In the genomic region with DNA sequence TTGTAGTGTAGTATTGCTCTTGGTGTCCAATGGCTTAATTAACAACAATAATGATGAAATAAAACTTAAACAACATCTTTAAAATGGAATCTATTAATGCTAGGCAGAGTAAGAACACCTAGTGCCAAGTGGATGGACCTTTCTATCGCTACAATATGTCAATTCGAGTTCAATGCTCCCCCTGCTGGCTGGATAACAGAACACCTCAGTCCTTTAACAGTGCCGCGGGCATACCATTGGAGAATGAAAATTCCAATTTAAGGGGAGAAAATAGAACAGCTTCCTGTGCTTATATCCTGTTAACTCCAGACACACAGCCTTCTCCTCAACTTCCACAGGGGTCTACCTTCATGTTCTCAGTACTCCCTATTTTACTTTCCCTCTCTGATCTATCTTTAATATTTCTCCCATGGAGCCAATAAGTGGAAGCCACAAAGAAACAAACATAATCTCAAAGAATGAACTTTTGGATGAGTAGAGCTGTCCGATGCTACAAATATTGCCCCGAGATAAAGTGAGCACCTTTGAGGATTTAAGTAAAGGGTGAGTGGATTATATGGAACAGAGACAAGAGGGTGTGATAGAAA, we compare ENCODE assay signal across 7 cellular contexts. TPM values are rescaled to one million over a fixed set of nuclear protein-coding genes. Genes with fewer than 3 reads are reported as not detected.
DNase-seq lines count a peak whose midpoint lies in the region; ATAC-seq, FAIRE-seq and TF ChIP-seq lines count a peak whose summit lies in the region.

No MANE protein-coding gene starts in this region.

- H4K20me1 ChIP-seq in HCT116 (ENCODE audit: insufficient read depth) (no peaks in the 10 kb centered on the region), SU-DHL-6 (ENCODE audit: low read depth, low read length) (no peaks in the 10 kb centered on the region), astrocyte (ENCODE audit: insufficient read depth, low read length) (no peaks in the 10 kb centered on the region), hepatocyte (ENCODE audit: insufficient read depth, poor library complexity, severe bottlenecking) (no peaks in the 10 kb centered on the region)

- no peaks in the 10 kb centered on the region for H3K36me3 Mint-ChIP-seq in astrocyte (ENCODE audit: low read depth, unreplicated experiment)

- WGBS in hepatocyte (ENCODE audit: low lambda C conversion rate, missing lambda C conversion rate) = 11% methylated on average over 6 of the region's 6 CpGs

- TF ChIP-seq CTCF in HCT116 (IDR thresholded peaks at IDR 0.05 in 2 of 3, conservative IDR thresholded peaks at IDR 0.05 in 1 of 3; ENCODE audit: borderline replicate concordance in 1 of 3, insufficient read depth in 1 of 3, low read depth in 2 of 3, low read length in 2 of 3) = peak; percentile 70 to 85 (median 78)
- TF ChIP-seq CTCF in SU-DHL-6 (IDR thresholded peaks at IDR 0.05; ENCODE audit: insufficient read depth, low read length, poor library complexity, severe bottlenecking) = peak; percentile 96
- TF ChIP-seq CTCF in astrocyte (IDR thresholded peaks at IDR 0.05; ENCODE audit: insufficient read depth, low read depth, low read length) = peak; percentile 94
- TF ChIP-seq CTCF in hepatocyte (IDR thresholded peaks at IDR 0.05; ENCODE audit: poor library complexity) = peak; percentile 88

- H3K4me1 ChIP-seq in HCT116 (ENCODE audit: control insufficient read depth in 1 of 2, insufficient read depth in 2 of 2, low read length in 2 of 2) (0 out of 4 replicates have a peak, but pooled peaks cover 0 to 3% of the 10 kb centered on the region in 2 experiments), astrocyte (ENCODE audit: insufficient read depth, low read length) (peaks cover 12% of the 10 kb centered on the region), hepatocyte (ENCODE audit: insufficient read depth) (peaks cover 15% of the 10 kb centered on the region)

- no peaks in the 10 kb centered on the region for H3K9me3 ChIP-seq in HCT116 (ENCODE audit: control insufficient read depth in 1 of 2, insufficient read depth in 1 of 2, low read depth in 1 of 2, low read length in 2 of 2)
- H3K9me3 ChIP-seq in SU-DHL-6 (ENCODE audit: insufficient read depth, low read length) = no peaks in the 10 kb centered on the region
- H3K9me3 ChIP-seq in astrocyte (ENCODE audit: insufficient read depth, low read depth, low read length) = no peaks in the 10 kb centered on the region
- H3K9me3 ChIP-seq in hepatocyte (ENCODE audit: low read depth) = no peaks in the 10 kb centered on the region

- no peak overlapping the region for H3K27ac Mint-ChIP-seq in astrocyte (ENCODE audit: unreplicated experiment)

- H3K4me3 Mint-ChIP-seq in astrocyte (ENCODE audit: unreplicated experiment) = no peak overlapping the region

- peak; percentile 70 for TF ChIP-seq RAD21 in HCT116 (IDR thresholded peaks at IDR 0.05; ENCODE audit: low read depth)

- H3K36me3 ChIP-seq in HCT116 (ENCODE audit: control insufficient read depth in 1 of 2, insufficient read depth in 2 of 2, low read length in 2 of 2) = no peaks in the 10 kb centered on the region
- H3K36me3 ChIP-seq in SU-DHL-6 (ENCODE audit: low read length) = no peaks in the 10 kb centered on the region
- no peaks in the 10 kb centered on the region for H3K36me3 ChIP-seq in astrocyte (ENCODE audit: insufficient read depth, low read length)
- H3K36me3 ChIP-seq in hepatocyte (replicated peaks; ENCODE audit: insufficient read depth, low read depth) = no peaks in the 10 kb centered on the region

- no peaks in the 10 kb centered on the region for H3K9me2 ChIP-seq in HCT116 (ENCODE audit: insufficient read depth)
- no peaks in the 10 kb centered on the region for H3K9me2 ChIP-seq in SU-DHL-6 (replicated peaks; ENCODE audit: insufficient read depth, low read length)
- no peaks in the 10 kb centered on the region for H3K9me2 ChIP-seq in hepatocyte (replicated peaks; ENCODE audit: insufficient read depth)

- H3K4me3 ChIP-seq in HCT116 (replicated peaks in 1 of 2; ENCODE audit: low read depth in 1 of 2, low read length in 2 of 2) (no peak overlapping the region), SU-DHL-6 (ENCODE audit: insufficient read depth, low read length, poor library complexity, severe bottlenecking) (no peak overlapping the region), astrocyte (ENCODE audit: insufficient read depth, low read depth, low read length) (no peak overlapping the region), hepatocyte (no peak overlapping the region)

- TF ChIP-seq POLR2A in GM12891 (IDR thresholded peaks at IDR 0.05; ENCODE audit: low read depth, low read length) (no peak), HCT116 (IDR thresholded peaks at IDR 0.05; ENCODE audit: borderline replicate concordance, extremely low read depth, insufficient read depth, insufficient read length) (no peak)

- CTCF ChIA-PET in HCT116 (lab: Charles Lee) = interaction anchor here (0.5 to 2.7 kb wide), 16 partner anchors 10 to 1250 kb away, joined by 3 to 41 read pairs (median 3); no protein-coding TSS in a partner anchor

- intact Hi-C loops in HCT116 (cut with micrococcal nuclease) = loop anchor here (1.0 to 5.0 kb wide), 2 partner anchors 147 to 1189 kb away; no protein-coding TSS in a partner anchor

- peak; percentile 99 for ATAC-seq in HCT116

- H2AFZ ChIP-seq in HCT116 (ENCODE audit: low read depth, low read length, poor library complexity, severe bottlenecking) = peak overlapping the region; percentile 99
- no peak overlapping the region for H2AFZ ChIP-seq in SU-DHL-6 (ENCODE audit: low read depth, low read length, severe bottlenecking)
- peak overlapping the region; percentile 7 for H2AFZ ChIP-seq in astrocyte (ENCODE audit: low read depth, low read length)
- H2AFZ ChIP-seq in hepatocyte = peak overlapping the region; percentile 59

- H3F3A ChIP-seq in SU-DHL-6 (ENCODE audit: insufficient read depth) = no peaks in the 10 kb centered on the region

- POLR2A ChIA-PET in HCT116 (lab: Charles Lee) = no interaction called here

- DNase-seq in GM12891 (ENCODE audit: insufficient read length, low spot score) (peak; percentile 11), HCT116 (ENCODE audit: low read depth, low spot score) (peak; percentile 54), M059J (ENCODE audit: low read depth) (peak; percentile 82), astrocyte (ENCODE audit: low read depth) (no peak), hepatocyte (ENCODE audit: low spot score) (peak; percentile 89)
- DNase-seq in stimulated activated CD4-positive, alpha-beta T cell treated with anti-CD3 and anti-CD28 coated beads, Interleukin-12 subunit alpha, Interleukin-12 subunit beta, amount 100 ng/mL, for 4 hours = peak; percentile 30

- H3K27me3 ChIP-seq in HCT116 (ENCODE audit: insufficient read depth, low read length) (no peaks in the 10 kb centered on the region), SU-DHL-6 (ENCODE audit: low read length) (no peaks in the 10 kb centered on the region), astrocyte (ENCODE audit: insufficient read depth, low read length) (no peaks in the 10 kb centered on the region), hepatocyte (no peaks in the 10 kb centered on the region)

- H3K79me2 ChIP-seq in HCT116 (ENCODE audit: insufficient read depth, low read length) (no peaks in the 10 kb centered on the region), SU-DHL-6 (ENCODE audit: insufficient read depth, low read length) (no peaks in the 10 kb centered on the region), astrocyte (ENCODE audit: insufficient read depth, low read length) (no peaks in the 10 kb centered on the region), hepatocyte (no peaks in the 10 kb centered on the region)

- H3K27me3 Mint-ChIP-seq in astrocyte (ENCODE audit: low read depth, unreplicated experiment) = no peaks in the 10 kb centered on the region

- no peaks in the 10 kb centered on the region for H3K9me3 Mint-ChIP-seq in astrocyte (ENCODE audit: unreplicated experiment)

- no TSS peak for BruUV-seq in HCT116 (replicated peaks; lab: Mats Ljungman, UMichigan)

- H3K9ac ChIP-seq in HCT116 (ENCODE audit: low read length) (no peak overlapping the region), SU-DHL-6 (ENCODE audit: low read length) (no peak overlapping the region), astrocyte (ENCODE audit: low read length) (no peak overlapping the region)

- RAD21 ChIA-PET in HCT116 (lab: Charles Lee; ENCODE audit: low non-redundant PET in 1 of 2, low total read pairs in 2 of 2, uncharacterized antibody in 2 of 2, unreplicated experiment in 2 of 2) = interaction anchor here in 1 of 2 experiments (0.9 to 1.2 kb wide), 2 partner anchors 139 to 147 kb away, joined by 3 read pairs; no protein-coding TSS in a partner anchor

- H3K4me1 Mint-ChIP-seq in astrocyte (ENCODE audit: low read depth, unreplicated experiment) = peaks cover 16% of the 10 kb centered on the region

- peak overlapping the region; percentile 39 for H3K4me2 ChIP-seq in HCT116 (ENCODE audit: low read length)
- H3K4me2 ChIP-seq in SU-DHL-6 (ENCODE audit: low read depth, low read length, poor library complexity, severe bottlenecking) = no peak overlapping the region
- no peak overlapping the region for H3K4me2 ChIP-seq in astrocyte (ENCODE audit: low read length)
- peak overlapping the region; percentile 48 for H3K4me2 ChIP-seq in hepatocyte

- H3K27ac ChIP-seq in HCT116 (ENCODE audit: low read depth, low read length) = no peak overlapping the region
- H3K27ac ChIP-seq in SU-DHL-6 (ENCODE audit: low read depth, low read length) = no peak overlapping the region
- H3K27ac ChIP-seq in astrocyte (ENCODE audit: low read depth, low read length) = no peak overlapping the region
- no peak overlapping the region for H3K27ac ChIP-seq in hepatocyte

- FAIRE-seq in GM12891 (lab: Jason Lieb, UNC) (peak; percentile 74), astrocyte (lab: Jason Lieb, UNC) (peak; percentile 99)

TF ChIP-seq in GM12891, 5 proteins besides CTCF, POLR2A, EP300 and RAD21:
- no peak for TF ChIP-seq SPI1 (IDR thresholded peaks at IDR 0.05; ENCODE audit: low read depth, low read length)
- TF ChIP-seq POU2F2 (IDR thresholded peaks at IDR 0.05; ENCODE audit: low read depth, low read length) = no peak
- no peak for TF ChIP-seq POLR2AphosphoS5 (IDR thresholded peaks at IDR 0.05; ENCODE audit: low read depth, low read length)
- TF ChIP-seq TAF1 (IDR thresholded peaks at IDR 0.05; ENCODE audit: low read depth, low read length) = no peak
- TF ChIP-seq PAX5 (IDR thresholded peaks at IDR 0.05; ENCODE audit: insufficient read depth, low read length, severe bottlenecking) = no peak

TF ChIP-seq in HCT116, 20 proteins besides CTCF, POLR2A, EP300 and RAD21 (continues in another document):
- TF ChIP-seq YY1 (IDR thresholded peaks at IDR 0.05; ENCODE audit: extremely low read depth, insufficient replicate concordance, low read depth, low read length) (peak; percentile 22), EGR1 (IDR thresholded peaks at IDR 0.05; ENCODE audit: low read depth) (no peak), EZH2phosphoT487 (IDR thresholded peaks at IDR 0.05; ENCODE audit: borderline replicate concordance) (no peak)
- TF ChIP-seq, protein P1, sequence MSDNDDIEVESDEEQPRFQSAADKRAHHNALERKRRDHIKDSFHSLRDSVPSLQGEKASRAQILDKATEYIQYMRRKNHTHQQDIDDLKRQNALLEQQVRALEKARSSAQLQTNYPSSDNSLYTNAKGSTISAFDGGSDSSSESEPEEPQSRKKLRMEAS (IDR thresholded peaks at IDR 0.05) = no peak

RNA-seq across cellular contexts. Expression of a gene that starts 41.4 kb away (rescaled TPM):
- polyA plus RNA-seq in GM12891 (2012; ENCODE audit: low read depth, missing spikeins) = 0.04 TPM
- total RNA-seq in HCT116 (2021; ENCODE audit: unreplicated experiment) (3.0 TPM), astrocyte (6,748 and 8,907 TPM in 2 replicates), hepatocyte (1,011 and 1,836 TPM in 2 replicates)
- not detected in 2 replicates for polyA plus RNA-seq in HCT116 (2012)
- 587 and 961 TPM in 2 replicates for total RNA-seq in M059J (2014; rRNA removed; shearing (Covaris generic))
- 2,013 and 2,200 TPM in 2 replicates for polyA plus RNA-seq in hepatocyte

Comparison
In these comparisons a context has a peak if more than half of its experiments do, and no peak if none do; other contexts are left out.
1. H3K4me2 ChIP-seq: peak in HCT116 (single experiment) and hepatocyte (single experiment); none in SU-DHL-6 (single experiment) and astrocyte (single experiment).
2. RNA of a gene that starts 41.4 kb away (total RNA-seq): 6,748 to 8,907 TPM in astrocyte, 1,011 to 1,836 TPM in hepatocyte and 587 to 961 TPM in M059J; 3.0 TPM in HCT116 (single experiment); every median in the first group is over 100 times any median in the second.
3. Peak in every context shown above with its lines, with median percentiles within 50 percentile points of each other: CTCF ChIP-seq.